ENCODE assay signal across 1 cellular context in the genomic region with DNA sequence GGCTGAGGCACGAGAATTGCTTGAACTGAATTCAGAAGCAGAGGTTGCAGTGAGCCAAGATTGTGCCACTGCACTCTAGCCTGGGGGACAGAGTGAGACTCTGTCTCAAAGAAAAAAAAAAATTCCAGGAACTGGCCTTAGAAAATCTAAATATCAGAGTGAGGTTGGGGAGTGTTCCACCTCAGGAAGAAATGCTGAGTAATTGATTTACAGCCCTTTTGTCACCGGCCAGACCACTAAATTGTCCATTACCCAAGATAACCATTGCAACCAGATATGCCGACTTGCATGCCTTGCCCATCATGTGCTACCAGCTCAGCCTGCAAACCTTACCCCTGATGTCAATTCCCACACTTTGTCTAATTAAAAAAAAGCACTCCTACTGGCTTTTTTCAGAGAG.
TF ChIP-seq lines count a peak whose summit lies in the region.

No MANE protein-coding gene starts in this region.

TF ChIP-seq in HepG2, 621 proteins besides CTCF, POLR2A, EP300 and RAD21:
- TF ChIP-seq MAFK (conservative IDR thresholded peaks at IDR 0.05 in 1 of 2, IDR thresholded peaks at IDR 0.05 in 1 of 2; ENCODE audit: low read length in 2 of 2) (peak; percentile 67 to 85), MAFF (IDR thresholded peaks at IDR 0.05; ENCODE audit: low read depth, low read length) (peak; percentile 77), ZNF891 (CRISPR knock-in tag; IDR thresholded peaks at IDR 0.05) (no peak), TBL1XR1 (IDR thresholded peaks at IDR 0.05; ENCODE audit: borderline replicate concordance, low read length, partially characterized antibody) (no peak), KDM2A (CRISPR knock-in tag; IDR thresholded peaks at IDR 0.05; ENCODE audit: borderline replicate concordance, low read depth) (no peak)
